Comparison of ENCODE assay signal across 8 cellular contexts in the genomic region with DNA sequence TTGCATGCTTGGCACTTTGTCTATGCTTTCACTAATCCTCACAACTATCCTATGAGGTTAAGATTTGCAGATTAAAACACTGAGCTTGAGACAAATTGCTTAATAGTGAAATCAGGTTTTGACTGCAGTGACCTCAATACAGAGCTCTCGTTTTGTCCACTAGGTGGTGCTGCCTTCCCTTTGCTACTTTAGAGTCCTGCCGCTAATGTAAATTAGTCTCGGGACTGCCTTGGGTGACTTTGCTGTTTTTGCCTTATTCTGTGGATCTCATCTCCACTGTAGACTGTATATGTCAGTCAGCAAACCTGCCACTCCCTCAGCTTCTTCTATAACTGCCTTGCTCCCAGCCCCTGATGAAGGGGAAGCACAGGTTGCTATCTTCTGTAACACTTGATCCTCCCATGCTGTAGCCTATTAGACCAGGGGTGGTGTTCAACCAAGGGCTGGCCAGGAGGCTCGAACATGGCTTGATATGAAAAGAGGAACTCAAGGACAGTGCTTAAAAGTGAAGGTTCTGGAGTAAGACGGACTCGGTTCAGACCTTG. TPM values are rescaled to one million over a fixed set of nuclear protein-coding genes. Genes with fewer than 3 reads are reported as not detected.
DNase-seq lines count a peak whose midpoint lies in the region; ATAC-seq and TF ChIP-seq lines count a peak whose summit lies in the region.

No MANE protein-coding gene starts in this region.

- no peaks in the 10 kb centered on the region for H4K20me1 ChIP-seq in DND-41 (ENCODE audit: insufficient read depth, low read length)
- no peaks in the 10 kb centered on the region for H4K20me1 ChIP-seq in OCI-LY7 (ENCODE audit: insufficient read depth, low read length)
- no peaks in the 10 kb centered on the region for H4K20me1 ChIP-seq in osteoblast (ENCODE audit: insufficient read depth, low read length)

- no peaks in the 10 kb centered on the region for H3K9me3 ChIP-seq in DND-41 (ENCODE audit: insufficient read depth, low read length, severe bottlenecking)
- H3K9me3 ChIP-seq in OCI-LY7 (ENCODE audit: low read length): no peaks in the 10 kb centered on the region
- no peaks in the 10 kb centered on the region for H3K9me3 ChIP-seq in osteoblast (ENCODE audit: low read depth, low read length)

- H3K36me3 Mint-ChIP-seq in activated T-helper 1 cell treated with anti-CD3 and anti-CD28 coated beads, Interleukin-12 subunit alpha, Interleukin-12 subunit beta, Interleukin-2, Interleukin-4 antibody, amounts not matched to agents 30 ng/mL and 10 ng/mL and 1 ng/mL, durations not matched to agents 14 hours and 24 hours and 36 hours (ENCODE audit: low read depth): no peaks in the 10 kb centered on the region
- H3K36me3 Mint-ChIP-seq in type B pancreatic cell: no peaks in the 10 kb centered on the region

- no peaks in the 10 kb centered on the region for H3K36me3 ChIP-seq in DND-41 (ENCODE audit: insufficient read depth, low read length)
- no peaks in the 10 kb centered on the region for H3K36me3 ChIP-seq in OCI-LY7 (ENCODE audit: insufficient read depth, low read length)
- H3K36me3 ChIP-seq in osteoblast (ENCODE audit: insufficient read depth, low read length): no peaks in the 10 kb centered on the region

- H3K4me2 ChIP-seq in DND-41 (ENCODE audit: insufficient read depth, low read length) (peak overlapping the region; percentile 31; the same call in 1 of the 2 replicates), OCI-LY7 (ENCODE audit: low read length) (peak overlapping the region; percentile 61), osteoblast (ENCODE audit: insufficient read depth, low read length) (peak overlapping the region; percentile 25)

- peak overlapping the region; percentile 56 for H2AFZ ChIP-seq in DND-41 (ENCODE audit: low read depth, low read length)
- H2AFZ ChIP-seq in OCI-LY7 (ENCODE audit: low read length): 0 out of 2 replicates have a peak overlapping the region, but pooled peaks have one; percentile 45
- H2AFZ ChIP-seq in osteoblast (ENCODE audit: low read length): peak overlapping the region; percentile 33

- no peak overlapping the region for H3K27ac Mint-ChIP-seq in activated T-helper 1 cell treated with anti-CD3 and anti-CD28 coated beads, Interleukin-12 subunit alpha, Interleukin-12 subunit beta, Interleukin-2, Interleukin-4 antibody, amounts not matched to agents 30 ng/mL and 10 ng/mL and 1 ng/mL, durations not matched to agents 14 hours and 24 hours and 36 hours
- H3K27ac Mint-ChIP-seq in type B pancreatic cell: no peak overlapping the region

- no peak overlapping the region for H3K9ac ChIP-seq in DND-41 (ENCODE audit: low read depth, low read length)

- H3K4me3 ChIP-seq in DND-41 (ENCODE audit: low read depth in 1 of 2, low read length in 2 of 2): no peak overlapping the region
- no peak overlapping the region for H3K4me3 ChIP-seq in OCI-LY7 (ENCODE audit: low read depth, low read length, poor library complexity, severe bottlenecking)
- H3K4me3 ChIP-seq in osteoblast (ENCODE audit: insufficient read depth, low read length): no peak overlapping the region

- no peaks in the 10 kb centered on the region for H3K9me3 Mint-ChIP-seq in activated T-helper 1 cell treated with anti-CD3 and anti-CD28 coated beads, Interleukin-12 subunit alpha, Interleukin-12 subunit beta, Interleukin-2, Interleukin-4 antibody, amounts not matched to agents 30 ng/mL and 10 ng/mL and 1 ng/mL, durations not matched to agents 14 hours and 24 hours and 36 hours
- H3K9me3 Mint-ChIP-seq in type B pancreatic cell: no peaks in the 10 kb centered on the region

- no peaks in the 10 kb centered on the region for H3K9me2 ChIP-seq in OCI-LY7 (ENCODE audit: insufficient read depth, low read length)

- peak overlapping the region; percentile 71 for H3K27ac ChIP-seq in DND-41 (ENCODE audit: low read length)
- H3K27ac ChIP-seq in OCI-LY7 (ENCODE audit: low read depth, low read length, poor library complexity, severe bottlenecking): no peak overlapping the region
- H3K27ac ChIP-seq in osteoblast (ENCODE audit: low read depth, low read length): no peak overlapping the region

- peak; percentile 81 for ATAC-seq in DND-41 (ENCODE audit: insufficient read depth, low read depth)
- ATAC-seq in GM21423 (IDR thresholded peaks at IDR 0.05; ENCODE audit: unreplicated experiment): peak; percentile 82

- POLR2A ChIA-PET in OCI-LY7 (lab: Charles Lee): no interaction called here

- H3K4me1 ChIP-seq in DND-41 (ENCODE audit: insufficient read depth, low read length) (peaks cover 54% of the 10 kb centered on the region), OCI-LY7 (ENCODE audit: insufficient read depth, low read length, poor library complexity, severe bottlenecking) (no peaks in the 10 kb centered on the region), osteoblast (ENCODE audit: insufficient read depth, low read length) (no peaks in the 10 kb centered on the region)

- CTCF ChIA-PET in OCI-LY7 (lab: Charles Lee; ENCODE audit: unreplicated experiment): interaction anchor here (1.1 to 2.0 kb wide), 2 partner anchors 176 to 178 kb away, joined by 5 to 11 read pairs; no protein-coding TSS in a partner anchor

- peaks cover 8% of the 10 kb centered on the region for H3K27me3 Mint-ChIP-seq in activated T-helper 1 cell treated with anti-CD3 and anti-CD28 coated beads, Interleukin-12 subunit alpha, Interleukin-12 subunit beta, Interleukin-2, Interleukin-4 antibody, amounts not matched to agents 30 ng/mL and 10 ng/mL and 1 ng/mL, durations not matched to agents 14 hours and 24 hours and 36 hours (ENCODE audit: insufficient read depth)
- peaks cover 24% of the 10 kb centered on the region for H3K27me3 Mint-ChIP-seq in type B pancreatic cell

- intact Hi-C loops in OCI-LY7 (cut with micrococcal nuclease; ENCODE audit: unreplicated experiment): loop anchor here (2.0 kb wide), 1 partner anchor 179 kb away; no protein-coding TSS in a partner anchor
- intact Hi-C loops in activated T-helper 1 cell treated with anti-CD3 and anti-CD28 coated beads, Interleukin-12 subunit alpha, Interleukin-12 subunit beta, Interleukin-2, Interleukin-4 antibody, amounts not matched to agents 30 ng/mL and 10 ng/mL and 1 ng/mL, durations not matched to agents 14 hours and 24 hours and 36 hours (cut with micrococcal nuclease): loop anchor here (1.0 kb wide), 3 partner anchors 10 to 360 kb away; no protein-coding TSS in a partner anchor

- no peak overlapping the region for H3K4me3 Mint-ChIP-seq in activated T-helper 1 cell treated with anti-CD3 and anti-CD28 coated beads, Interleukin-12 subunit alpha, Interleukin-12 subunit beta, Interleukin-2, Interleukin-4 antibody, amounts not matched to agents 30 ng/mL and 10 ng/mL and 1 ng/mL, durations not matched to agents 14 hours and 24 hours and 36 hours
- H3K4me3 Mint-ChIP-seq in type B pancreatic cell: no peak overlapping the region

- peak; percentile 73 for DNase-seq in DND-41
- peak; percentile 31 for DNase-seq in HPDE6-E6E7 (ENCODE audit: extremely low spot score)
- DNase-seq in OCI-LY7 (ENCODE audit: low spot score): peak; percentile 63
- DNase-seq in activated T-helper 1 cell treated with anti-CD3 and anti-CD28 coated beads, Interleukin-12 subunit alpha, Interleukin-12 subunit beta, Interleukin-2, Interleukin-4 antibody, amounts not matched to agents 30 ng/mL and 10 ng/mL and 1 ng/mL, durations not matched to agents 14 hours and 24 hours and 36 hours (ENCODE audit: low spot score): peak; percentile 31
- DNase-seq in foreskin melanocyte: peak; percentile 69
- no peak for DNase-seq in osteoblast (ENCODE audit: insufficient read length, low spot score, missing footprints)
- DNase-seq in type B pancreatic cell (ENCODE audit: extremely low spot score, unreplicated experiment): no peak

- no TSS peak for BruUV-seq in OCI-LY7 (replicated peaks; lab: Mats Ljungman, UMichigan)

- H3K79me2 ChIP-seq in DND-41 (ENCODE audit: insufficient read depth, low read length) (no peaks in the 10 kb centered on the region), OCI-LY7 (ENCODE audit: insufficient read depth, low read depth, low read length) (no peaks in the 10 kb centered on the region), osteoblast (ENCODE audit: insufficient read depth, low read length) (no peaks in the 10 kb centered on the region)

- no peaks in the 10 kb centered on the region for H3K4me1 Mint-ChIP-seq in activated T-helper 1 cell treated with anti-CD3 and anti-CD28 coated beads, Interleukin-12 subunit alpha, Interleukin-12 subunit beta, Interleukin-2, Interleukin-4 antibody, amounts not matched to agents 30 ng/mL and 10 ng/mL and 1 ng/mL, durations not matched to agents 14 hours and 24 hours and 36 hours (ENCODE audit: low read depth)
- peaks cover 10% of the 10 kb centered on the region for H3K4me1 Mint-ChIP-seq in type B pancreatic cell (ENCODE audit: unreplicated experiment)

- H3K27me3 ChIP-seq in DND-41 (ENCODE audit: insufficient read depth, low read length, poor library complexity) (no peaks in the 10 kb centered on the region), osteoblast (ENCODE audit: insufficient read depth, low read length) (peaks cover 13% of the 10 kb centered on the region)

- peak; percentile 86 for TF ChIP-seq CTCF in DND-41 (IDR thresholded peaks at IDR 0.05; ENCODE audit: borderline replicate concordance, extremely low read depth, low read length, poor library complexity, severe bottlenecking)
- TF ChIP-seq CTCF in OCI-LY7 (conservative IDR thresholded peaks at IDR 0.05; ENCODE audit: low read length): peak; percentile 89
- TF ChIP-seq CTCF in osteoblast (IDR thresholded peaks at IDR 0.05; ENCODE audit: extremely low read depth, low read depth, low read length): peak; percentile 90
- TF ChIP-seq CTCF in type B pancreatic cell (conservative IDR thresholded peaks at IDR 0.05): peak; percentile 92

RNA-seq across cellular contexts. Expression of gene ASB4, which starts 26.0 kb away (rescaled TPM):
- not detected in 2 replicates for total RNA-seq in OCI-LY7 (2014; rRNA removed; shearing (Covaris generic))
- total RNA-seq in OCI-LY7 (2022) (not detected in 2 replicates), osteoblast (not detected in 2 replicates), type B pancreatic cell (ENCODE audit: low replicate concordance) (0.07 and 0.31 TPM in 2 replicates)
- not detected in 2 replicates for total RNA-seq in activated T-helper 1 cell treated with anti-CD3 and anti-CD28 coated beads, Interleukin-12 subunit alpha, Interleukin-12 subunit beta, Interleukin-2, Interleukin-4 antibody, amounts not matched to agents 30 ng/mL and 10 ng/mL and 1 ng/mL, durations not matched to agents 14 hours and 24 hours and 36 hours

Comparison
In these comparisons a context has a peak if more than half of its experiments do, and no peak if none do; other contexts are left out.
1. DNase-seq: peak in DND-41 (single experiment), HPDE6-E6E7 (single experiment), OCI-LY7 (single experiment), activated T-helper 1 cell treated with anti-CD3 and anti-CD28 coated beads, Interleukin-12 subunit alpha, Interleukin-12 subunit beta, Interleukin-2, Interleukin-4 antibody, amounts not matched to agents 30 ng/mL and 10 ng/mL and 1 ng/mL, durations not matched to agents 14 hours and 24 hours and 36 hours (single experiment) and foreskin melanocyte (single experiment); none in osteoblast (single experiment) and type B pancreatic cell (single experiment).
2. Peak in every context shown above with its lines, with median percentiles within 50 percentile points of each other: H2AFZ ChIP-seq, H3K4me2 ChIP-seq and CTCF ChIP-seq.